In genomic region chr1:36328713-36329112, GRCh38 we compare ENCODE assay signal across 16 cellular contexts. TPM values are rescaled to one million over a fixed set of nuclear protein-coding genes. Genes with fewer than 3 reads are reported as not detected.
DNase-seq lines count a peak whose midpoint lies in the region; ATAC-seq, FAIRE-seq and TF ChIP-seq lines count a peak whose summit lies in the region.
"Had no signal": no experiment of that assay in that cellular context is flagged by ENCODE, and none has a peak within 500 bp of the region (broad histone marks: within the 10 kb centered on the region; RNA-seq: fewer than 3 reads in every experiment).

No MANE protein-coding gene starts in this region.

- no peak overlapping the region for H3K4me3 ChIP-seq in bronchial epithelial cell (ENCODE audit: low read depth, low read length)
- no peak overlapping the region for H3K4me3 ChIP-seq in WERI-Rb-1 (ENCODE audit: low read depth, low read length)
- H3K4me3 ChIP-seq: SJSA1 had no signal

- H3K27me3 ChIP-seq in bronchial epithelial cell (ENCODE audit: control insufficient read depth, insufficient read depth, low read length) (no peaks in the 10 kb centered on the region), WERI-Rb-1 (ENCODE audit: insufficient read depth, low read depth, severe bottlenecking) (no peaks in the 10 kb centered on the region)
- H3K27me3 ChIP-seq: SJSA1 had no signal

- no peak for FAIRE-seq in bronchial epithelial cell (lab: Jason Lieb, UNC)
- FAIRE-seq: GM18507, islet of Langerhans had no signal

- ATAC-seq in Right ventricle myocardium inferior, result peak; percentile 42

- no peak overlapping the region for H3K27ac ChIP-seq in WERI-Rb-1
- H3K27ac ChIP-seq: neutrophil, SJSA1 had no signal

- TF ChIP-seq CTCF in bronchial epithelial cell (IDR thresholded peaks at IDR 0.05; ENCODE audit: insufficient read depth, low read length, severe bottlenecking), result no peak
- no peak for TF ChIP-seq CTCF in WERI-Rb-1 (IDR thresholded peaks at IDR 0.05; ENCODE audit: low read depth, low read length)

- intact Hi-C loops in Right ventricle myocardium inferior (cut with DNase I) (no loop called here), cardiac septum (cut with DNase I) (no loop called here)

- no peaks in the 10 kb centered on the region for H3K9me3 ChIP-seq in WERI-Rb-1 (ENCODE audit: severe bottlenecking)
- H3K9me3 ChIP-seq: neutrophil, SJSA1 had no signal

- DNase-seq in Right ventricle myocardium inferior (ENCODE audit: missing footprints), result no peak
- DNase-seq in cardiac septum (ENCODE audit: low spot score), result no peak
- peak; percentile 21 for DNase-seq in bronchial epithelial cell (ENCODE audit: low read depth)
- DNase-seq in left kidney (ENCODE audit: low read depth, low spot score), result peak; percentile 17
- DNase-seq in effector CD4-positive, alpha-beta T cell, result no peak
- DNase-seq in iPS-NIHi7 (ENCODE audit: extremely low spot score), result no peak
- no peak for DNase-seq in WERI-Rb-1
- no peak for DNase-seq in GDM1 (lab: John Stamatoyannopoulos, UW)
- DNase-seq: activated CD4-positive, CD25-positive, alpha-beta regulatory T cell treated with anti-CD3 and anti-CD28 coated beads, Interleukin-2, amount 50 U/mL, for 72 hours; EL; KG1; NCI-H524 treated with DMSO at 0.1 percent for 48 hours had no signal

- H3K36me3 ChIP-seq in bronchial epithelial cell (ENCODE audit: control insufficient read depth, insufficient read depth, low read length) (no peaks in the 10 kb centered on the region), WERI-Rb-1 (no peaks in the 10 kb centered on the region)
- H3K36me3 ChIP-seq: neutrophil, SJSA1 had no signal

RNA-seq across cellular contexts. Expression of gene EVA1B, which starts 5.3 kb away (rescaled TPM):
- 10.9 TPM for total RNA-seq in Right ventricle myocardium inferior
- total RNA-seq in cardiac septum, result 11.3 TPM
- total RNA-seq in bronchial epithelial cell, result 17.4 and 20.5 TPM in 2 replicates

RNA-seq across cellular contexts. Expression of gene SH3D21, which starts 22.5 kb away (rescaled TPM):
- total RNA-seq in Right ventricle myocardium inferior (1.6 TPM), cardiac septum (3.3 TPM), bronchial epithelial cell (2.6 and 6.9 TPM in 2 replicates)

RNA-seq across cellular contexts. Expression of gene STK40, which starts 57.0 kb away (rescaled TPM):
- total RNA-seq in Right ventricle myocardium inferior (77.9 TPM), cardiac septum (75.5 TPM), bronchial epithelial cell (9.0 and 12.3 TPM in 2 replicates)

Comparison
In these comparisons a context has a peak if more than half of its experiments do, and no peak if none do; other contexts are left out.
1. DNase-seq: peak in bronchial epithelial cell (single experiment) and left kidney (single experiment); none in Right ventricle myocardium inferior (single experiment), cardiac septum (single experiment), effector CD4-positive, alpha-beta T cell (single experiment), iPS-NIHi7 (single experiment), WERI-Rb-1 (single experiment) and GDM1 (single experiment).